1 cellular context compared by ENCODE assay signal in genomic region chr11:13923182-13923581, GRCh38.
TF ChIP-seq lines count a peak whose summit lies in the region.

No MANE protein-coding gene starts in this region.

TF ChIP-seq in SK-N-SH, 30 proteins besides CTCF, POLR2A, EP300 and RAD21 (continued from another document):
- TF ChIP-seq PBX3 (IDR thresholded peaks at IDR 0.05) (no peak), NRF1 (IDR thresholded peaks at IDR 0.05; ENCODE audit: low read depth, low read length) (no peak), ZBTB33 (IDR thresholded peaks at IDR 0.05; ENCODE audit: borderline replicate concordance, low read depth) (no peak), MAX (IDR thresholded peaks at IDR 0.05; ENCODE audit: low read depth) (no peak), IRF3 (IDR thresholded peaks at IDR 0.05; ENCODE audit: low read depth, low read length) (no peak), RFX5 (IDR thresholded peaks at IDR 0.05; ENCODE audit: low read length) (no peak), GABPA (IDR thresholded peaks at IDR 0.05; ENCODE audit: low read depth) (no peak), FOSL2 (IDR thresholded peaks at IDR 0.05; ENCODE audit: borderline replicate concordance, low read depth) (no peak), RCOR1 (IDR thresholded peaks at IDR 0.05; ENCODE audit: low read length) (no peak), RXRA (IDR thresholded peaks at IDR 0.05; ENCODE audit: borderline replicate concordance, low read depth) (no peak), TAF1 (IDR thresholded peaks at IDR 0.05; ENCODE audit: borderline replicate concordance, low read depth, low read length) (no peak), SMC3 (IDR thresholded peaks at IDR 0.05; ENCODE audit: low read depth, low read length) (no peak)
